ENCODE assay signal across 24 cellular contexts in the genomic region with DNA sequence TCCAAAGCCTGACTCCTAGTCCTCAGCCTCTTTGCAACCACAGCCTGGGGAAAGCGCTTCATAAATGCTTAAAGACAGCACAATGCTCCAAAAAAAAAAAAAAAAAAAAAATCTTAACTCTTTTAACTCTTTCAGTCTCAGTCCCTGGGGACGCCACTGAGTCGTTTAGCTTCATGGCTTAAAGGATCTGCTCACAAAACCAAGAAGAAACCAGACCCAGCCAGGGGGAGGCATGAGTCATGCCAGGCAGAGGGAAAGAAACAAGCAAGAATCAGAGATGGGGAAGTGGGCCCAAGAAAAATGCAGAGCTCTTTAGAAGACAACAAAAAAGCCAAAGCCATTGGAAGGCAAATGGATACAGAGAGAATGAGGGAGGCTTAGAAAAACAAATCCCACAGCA. TPM values are rescaled to one million over a fixed set of nuclear protein-coding genes. Genes with fewer than 3 reads are reported as not detected.
DNase-seq lines count a peak whose midpoint lies in the region; TF ChIP-seq lines count a peak whose summit lies in the region.
"Had no signal": no experiment of that assay in that cellular context is flagged by ENCODE, and none has a peak within 500 bp of the region (broad histone marks: within the 10 kb centered on the region; RNA-seq: fewer than 3 reads in every experiment).

No MANE protein-coding gene starts in this region.

- intact Hi-C loops in CD14-positive monocyte (cut with micrococcal nuclease), result no loop called here

- no peak overlapping the region for H3K4me3 ChIP-seq in brain microvascular endothelial cell (ENCODE audit: low read depth, low read length)
- H3K4me3 ChIP-seq: body of pancreas had no signal

- H3K27me3 ChIP-seq in brain microvascular endothelial cell (replicated peaks), result no peaks in the 10 kb centered on the region
- H3K27me3 ChIP-seq: body of pancreas, neutrophil had no signal

- peaks cover 0 to 3% (median 1%) of the 10 kb centered on the region in 3 donors for H3K27me3 Mint-ChIP-seq in CD14-positive monocyte (ENCODE audit: low read depth in 3 of 3)
- peaks cover 11% of the 10 kb centered on the region for H3K27me3 Mint-ChIP-seq in osteocyte (ENCODE audit: unreplicated experiment)
- H3K27me3 Mint-ChIP-seq: activated B cell treated with CpG ODN at 0.5 μM for 24 hours; activated CD8-positive, alpha-beta T cell treated with anti-CD3 and anti-CD28 coated beads for 36 hours; activated naive CD4-positive, alpha-beta T cell treated with anti-CD3 and anti-CD28 coated beads, Interleukin-2, amount 10 ng/mL, durations not matched to agents 7 days and 5 days; CD4-positive, CD25-positive, alpha-beta regulatory T cell had no signal

- H3K27ac ChIP-seq in brain microvascular endothelial cell, result no peak overlapping the region
- H3K27ac ChIP-seq: body of pancreas, neutrophil had no signal

- no peak for TF ChIP-seq CTCF in brain microvascular endothelial cell (IDR thresholded peaks at IDR 0.05; ENCODE audit: low read depth, low read length, missing control alignments)
- TF ChIP-seq CTCF in CD14-positive monocyte (IDR thresholded peaks at IDR 0.05), result no peak
- TF ChIP-seq CTCF in osteocyte (IDR thresholded peaks at IDR 0.05), result no peak

- no peak overlapping the region for H3K4me3 Mint-ChIP-seq in CD14-positive monocyte
- H3K4me3 Mint-ChIP-seq in osteocyte (ENCODE audit: unreplicated experiment), result no peak overlapping the region
- H3K4me3 Mint-ChIP-seq: activated B cell treated with CpG ODN at 0.5 μM for 24 hours; activated CD8-positive, alpha-beta T cell treated with anti-CD3 and anti-CD28 coated beads for 36 hours; activated naive CD4-positive, alpha-beta T cell treated with anti-CD3 and anti-CD28 coated beads, Interleukin-2, amount 10 ng/mL, durations not matched to agents 7 days and 5 days; activated T-cell treated with anti-CD3 and anti-CD28 coated beads, Interleukin-2, amount 50 U/mL, for 4 hours; CD4-positive, CD25-positive, alpha-beta regulatory T cell had no signal

- H3K27ac Mint-ChIP-seq in CD14-positive monocyte (no peak overlapping the region), osteocyte (ENCODE audit: unreplicated experiment) (no peak overlapping the region)
- H3K27ac Mint-ChIP-seq: activated B cell treated with CpG ODN at 0.5 μM for 24 hours; activated CD8-positive, alpha-beta T cell treated with anti-CD3 and anti-CD28 coated beads for 36 hours; activated naive CD4-positive, alpha-beta T cell treated with anti-CD3 and anti-CD28 coated beads, Interleukin-2, amount 10 ng/mL, durations not matched to agents 7 days and 5 days; CD4-positive, CD25-positive, alpha-beta regulatory T cell had no signal

- no peaks in the 10 kb centered on the region for H3K36me3 Mint-ChIP-seq in CD14-positive monocyte
- no peaks in the 10 kb centered on the region for H3K36me3 Mint-ChIP-seq in osteocyte (ENCODE audit: unreplicated experiment)
- H3K36me3 Mint-ChIP-seq: activated naive CD4-positive, alpha-beta T cell treated with anti-CD3 and anti-CD28 coated beads, Interleukin-2, amount 10 ng/mL, durations not matched to agents 7 days and 5 days had no signal

- peaks cover 0 to 13% (median 2%) of the 10 kb centered on the region in 7 donors for H3K9me3 Mint-ChIP-seq in CD14-positive monocyte
- H3K9me3 Mint-ChIP-seq in osteocyte (ENCODE audit: unreplicated experiment), result no peaks in the 10 kb centered on the region
- H3K9me3 Mint-ChIP-seq: activated B cell treated with CpG ODN at 0.5 μM for 24 hours had no signal

- H3K4me1 Mint-ChIP-seq in CD14-positive monocyte (no peaks in the 10 kb centered on the region), osteocyte (ENCODE audit: unreplicated experiment) (peaks cover 6% of the 10 kb centered on the region)
- H3K4me1 Mint-ChIP-seq: activated B cell treated with CpG ODN at 0.5 μM for 24 hours; activated naive CD4-positive, alpha-beta T cell treated with anti-CD3 and anti-CD28 coated beads, Interleukin-2, amount 10 ng/mL, durations not matched to agents 7 days and 5 days; CD4-positive, CD25-positive, alpha-beta regulatory T cell had no signal

- no peaks in the 10 kb centered on the region for H3K36me3 ChIP-seq in brain microvascular endothelial cell (replicated peaks)
- H3K36me3 ChIP-seq: neutrophil had no signal

- in situ Hi-C loops in brain microvascular endothelial cell (cut with HindIII; ENCODE audit: low pct_ligation_motif_present, low sequenced_read_pairs), result no loop called here

- peak; percentile 31 for DNase-seq in AG20443 (ENCODE audit: low spot score)
- DNase-seq in LHCN-M2 (ENCODE audit: low read depth), result peak; percentile 26
- peak; percentile 7 for DNase-seq in brain microvascular endothelial cell
- DNase-seq in kidney tubule cell (ENCODE audit: low spot score), result peak; percentile 31
- DNase-seq in GOT3 (lab: John Stamatoyannopoulos, UW), result no peak
- no peak for DNase-seq in activated CD4-positive, CD25-positive, alpha-beta regulatory T cell (lab: John Stamatoyannopoulos, UW)
- DNase-seq in CD14-positive monocyte (ENCODE audit: low spot score), result no peak
- no peak for DNase-seq in osteocyte (ENCODE audit: extremely low spot score, unreplicated experiment)
- DNase-seq: activated B cell treated with CpG ODN at 0.5 μM for 24 hours; activated CD8-positive, alpha-beta T cell treated with anti-CD3 and anti-CD28 coated beads for 36 hours; activated naive CD4-positive, alpha-beta T cell treated with anti-CD3 and anti-CD28 coated beads, Interleukin-2, amount 10 ng/mL, durations not matched to agents 7 days and 5 days; activated T-cell treated with anti-CD3 and anti-CD28 coated beads, Interleukin-2, amount 50 U/mL, for 4 hours; body of pancreas; CD4-positive, CD25-positive, alpha-beta regulatory T cell; DMS153; foreskin fibroblast; Kasumi-1; left colon; midbrain; NCI-H524; SHP77 treated with DMSO at 0.1 percent for 48 hours; stimulated activated CD4-positive, alpha-beta T cell treated with anti-CD3 and anti-CD28 coated beads, Interleukin-12 subunit alpha, Interleukin-12 subunit beta, amount 100 ng/mL, for 4 hours; stimulated activated CD8-positive, alpha-beta memory T cell treated with anti-CD3 and anti-CD28 coated beads, Interleukin-4, amount 100 ng/mL, for 48 hours had no signal

RNA-seq across cellular contexts. Expression of a gene that starts 32.5 kb away (rescaled TPM):
- 38.0 and 45.5 TPM in 2 replicates for total RNA-seq in LHCN-M2 (2014; rRNA removed)
- polyA plus RNA-seq in LHCN-M2 (2012), result 25.3 TPM
- polyA plus RNA-seq in CD14-positive monocyte, result under 1 TPM in 1 of 2 donors, not detected in 1; 0.35 TPM
- 66.3 and 68.7 TPM in 2 replicates for total RNA-seq in osteocyte
- total RNA-seq: activated B cell treated with CpG ODN at 0.5 μM for 24 hours had no signal
- polyA plus RNA-seq: CD4-positive, CD25-positive, alpha-beta regulatory T cell had no signal

Comparison
In these comparisons a context has a peak if more than half of its experiments do, and no peak if none do; other contexts are left out.
1. DNase-seq: peak in AG20443 (single experiment), LHCN-M2 (single experiment), brain microvascular endothelial cell (single experiment) and kidney tubule cell (single experiment); none in GOT3 (single experiment), activated CD4-positive, CD25-positive, alpha-beta regulatory T cell (0 of 4), CD14-positive monocyte (single experiment) and osteocyte (single experiment).